In genomic region chr19:40638327-40638726, GRCh38 we compare ENCODE assay signal across 33 cellular contexts.
"Had no signal": no experiment of that assay in that cellular context is flagged by ENCODE, and none has a peak within 500 bp of the region (broad histone marks: within the 10 kb centered on the region; RNA-seq: fewer than 3 reads in every experiment).

No MANE protein-coding gene starts in this region.

- ATAC-seq: activated CD4-positive, alpha-beta T cell treated with anti-CD3 and anti-CD28 coated beads for 36 hours; activated CD4-positive, CD25-positive, alpha-beta regulatory T cell treated with anti-CD3 and anti-CD28 coated beads, Interleukin-2, amount 50 U/mL, for 24 hours; activated CD8-positive, alpha-beta memory T cell treated with anti-CD3 and anti-CD28 coated beads, Interleukin-2, amount 10 ng/mL, durations not matched to agents 7 days and 5 days; activated CD8-positive, alpha-beta T cell treated with anti-CD3 and anti-CD28 coated beads, Interleukin-2, amount 10 ng/mL, durations not matched to agents 7 days and 5 days; activated naive CD8-positive, alpha-beta T cell treated with anti-CD3 and anti-CD28 coated beads, Interleukin-2, amount 50 U/mL, for 24 hours had no signal

- H3K4me3 ChIP-seq: ascending aorta had no signal

- DNase-seq: activated CD4-positive, alpha-beta memory T cell treated with anti-CD3 and anti-CD28 coated beads, Interleukin-2, amount 10 ng/mL, durations not matched to agents 7 days and 5 days; activated CD4-positive, alpha-beta T cell treated with anti-CD3 and anti-CD28 coated beads for 1 hour; activated CD4-positive, alpha-beta T cell treated with anti-CD3 and anti-CD28 coated beads for 36 hours; activated CD4-positive, alpha-beta T cell treated with anti-CD3 and anti-CD28 coated beads for 48 hours; activated CD4-positive, alpha-beta T cell treated with anti-CD3 and anti-CD28 coated beads, Interleukin-2, amount 10 ng/mL, durations not matched to agents 7 days and 5 days; activated CD4-positive, alpha-beta T cell treated with anti-CD3 and anti-CD28 coated beads, Interleukin-2, amount 50 U/mL, for 48 hours; activated CD4-positive, CD25-positive, alpha-beta regulatory T cell; activated CD8-positive, alpha-beta memory T cell treated with anti-CD3 and anti-CD28 coated beads for 24 hours; activated CD8-positive, alpha-beta memory T cell treated with anti-CD3 and anti-CD28 coated beads, Interleukin-2, amount 10 ng/mL, durations not matched to agents 7 days and 5 days; activated CD8-positive, alpha-beta memory T cell treated with anti-CD3 and anti-CD28 coated beads, Interleukin-2, amount 50 U/mL, for 48 hours; activated CD8-positive, alpha-beta T cell treated with anti-CD3 and anti-CD28 coated beads, Interleukin-2, amount 10 ng/mL, durations not matched to agents 7 days and 5 days; activated effector memory CD4-positive, alpha-beta T cell treated with Interleukin-2 at 50 U/mL for 16 hours; activated gamma-delta T cell; activated naive CD4-positive, alpha-beta T cell treated with anti-CD3 and anti-CD28 coated beads, Interleukin-2, amount 10 ng/mL, durations not matched to agents 7 days and 5 days; activated naive CD4-positive, alpha-beta T cell treated with Interleukin-2 at 50 U/mL for 16 hours; activated naive CD8-positive, alpha-beta T cell treated with anti-CD3 and anti-CD28 coated beads, Interleukin-2, amount 10 ng/mL, durations not matched to agents 7 days and 5 days; activated naive CD8-positive, alpha-beta T cell treated with anti-CD3 and anti-CD28 coated beads, Interleukin-2, amount 50 U/mL, for 24 hours; activated T-cell treated with anti-CD3 and anti-CD28 coated beads, Interleukin-2, amount 50 U/mL, for 24 hours; activated T-cell treated with anti-CD3 and anti-CD28 coated beads, Interleukin-2, amount 50 U/mL, for 48 hours; amygdala; anterior cingulate cortex; central memory CD4-positive, alpha-beta T cell; SW 1271; T-helper 1 cell; T-helper 2 cell had no signal

- H3K9me3 ChIP-seq: ascending aorta had no signal

- H3K36me3 Mint-ChIP-seq: activated CD8-positive, alpha-beta memory T cell treated with anti-CD3 and anti-CD28 coated beads, Interleukin-2, amount 10 ng/mL, durations not matched to agents 7 days and 5 days; activated naive CD4-positive, alpha-beta T cell treated with anti-CD3 and anti-CD28 coated beads, Interleukin-2, amount 10 ng/mL, durations not matched to agents 7 days and 5 days; activated naive CD8-positive, alpha-beta T cell; activated naive CD8-positive, alpha-beta T cell treated with anti-CD3 and anti-CD28 coated beads, Interleukin-2, amount 10 ng/mL, durations not matched to agents 7 days and 5 days; brain had no signal

- H3K36me3 ChIP-seq: ascending aorta had no signal

- H3K9me3 Mint-ChIP-seq: activated CD4-positive, alpha-beta memory T cell treated with anti-CD3 and anti-CD28 coated beads, Interleukin-2, amount 10 ng/mL, durations not matched to agents 7 days and 5 days; activated CD4-positive, alpha-beta T cell treated with anti-CD3 and anti-CD28 coated beads, Interleukin-2, amount 10 ng/mL, durations not matched to agents 7 days and 5 days; activated naive CD4-positive, alpha-beta T cell treated with anti-CD3 and anti-CD28 coated beads, Interleukin-2, amount 10 ng/mL, durations not matched to agents 7 days and 5 days; activated naive CD8-positive, alpha-beta T cell treated with anti-CD3 and anti-CD28 coated beads, Interleukin-2, amount 10 ng/mL, durations not matched to agents 7 days and 5 days; activated naive CD8-positive, alpha-beta T cell treated with anti-CD3 and anti-CD28 coated beads, Interleukin-2, amount 50 U/mL, for 24 hours; activated T-cell treated with anti-CD3 and anti-CD28 coated beads, Interleukin-2, amount 50 U/mL, for 24 hours; activated T-helper 2 cell treated with anti-CD3 and anti-CD28 coated beads, Interferon-gamma antibody, Interleukin-2, Interleukin-4, amounts not matched to agents 10 μg/mL and 5 μg/mL and 100 μg/mL, durations not matched to agents 14 hours and 24 hours and 36 hours; T-helper 1 cell treated with Interleukin-12 subunit alpha and Interleukin-12 subunit beta and Interleukin-4 antibody, amounts not matched to agents 30 μg/mL and 1 μg/mL, for 36 hours had no signal

- FAIRE-seq: TTC549 had no signal

- H3K27ac ChIP-seq: VCaP had no signal

- H3K27ac Mint-ChIP-seq: activated CD4-positive, alpha-beta memory T cell treated with anti-CD3 and anti-CD28 coated beads, Interleukin-2, amount 10 ng/mL, durations not matched to agents 7 days and 5 days; activated CD4-positive, alpha-beta T cell treated with anti-CD3 and anti-CD28 coated beads for 36 hours; activated CD4-positive, alpha-beta T cell treated with anti-CD3 and anti-CD28 coated beads, Interleukin-2, amount 10 ng/mL, durations not matched to agents 7 days and 5 days; activated CD8-positive, alpha-beta memory T cell treated with anti-CD3 and anti-CD28 coated beads, Interleukin-2, amount 10 ng/mL, durations not matched to agents 7 days and 5 days; activated CD8-positive, alpha-beta T cell treated with anti-CD3 and anti-CD28 coated beads, Interleukin-2, amount 10 ng/mL, durations not matched to agents 7 days and 5 days; activated naive CD4-positive, alpha-beta T cell treated with anti-CD3 and anti-CD28 coated beads, Interleukin-2, amount 10 ng/mL, durations not matched to agents 7 days and 5 days; activated naive CD8-positive, alpha-beta T cell; activated naive CD8-positive, alpha-beta T cell treated with anti-CD3 and anti-CD28 coated beads, Interleukin-2, amount 10 ng/mL, durations not matched to agents 7 days and 5 days; activated naive CD8-positive, alpha-beta T cell treated with anti-CD3 and anti-CD28 coated beads, Interleukin-2, amount 50 U/mL, for 24 hours; activated T-cell treated with anti-CD3 and anti-CD28 coated beads, Interleukin-2, amount 50 U/mL, for 24 hours; activated T-helper 2 cell treated with anti-CD3 and anti-CD28 coated beads, Interferon-gamma antibody, Interleukin-2, Interleukin-4, amounts not matched to agents 10 μg/mL and 5 μg/mL and 100 μg/mL, durations not matched to agents 14 hours and 24 hours and 36 hours; brain; T-helper 1 cell treated with Interleukin-12 subunit alpha and Interleukin-12 subunit beta and Interleukin-4 antibody, amounts not matched to agents 30 μg/mL and 1 μg/mL, for 36 hours had no signal

- H3K4me3 Mint-ChIP-seq: activated CD4-positive, alpha-beta memory T cell treated with anti-CD3 and anti-CD28 coated beads, Interleukin-2, amount 10 ng/mL, durations not matched to agents 7 days and 5 days; activated CD4-positive, alpha-beta T cell treated with anti-CD3 and anti-CD28 coated beads for 36 hours; activated CD4-positive, alpha-beta T cell treated with anti-CD3 and anti-CD28 coated beads, Interleukin-2, amount 10 ng/mL, durations not matched to agents 7 days and 5 days; activated CD8-positive, alpha-beta memory T cell treated with anti-CD3 and anti-CD28 coated beads, Interleukin-2, amount 10 ng/mL, durations not matched to agents 7 days and 5 days; activated CD8-positive, alpha-beta T cell treated with anti-CD3 and anti-CD28 coated beads, Interleukin-2, amount 10 ng/mL, durations not matched to agents 7 days and 5 days; activated naive CD4-positive, alpha-beta T cell treated with anti-CD3 and anti-CD28 coated beads, Interleukin-2, amount 10 ng/mL, durations not matched to agents 7 days and 5 days; activated naive CD8-positive, alpha-beta T cell; activated naive CD8-positive, alpha-beta T cell treated with anti-CD3 and anti-CD28 coated beads, Interleukin-2, amount 10 ng/mL, durations not matched to agents 7 days and 5 days; activated naive CD8-positive, alpha-beta T cell treated with anti-CD3 and anti-CD28 coated beads, Interleukin-2, amount 50 U/mL, for 24 hours; activated T-cell treated with anti-CD3 and anti-CD28 coated beads, Interleukin-2, amount 50 U/mL, for 24 hours; brain; T-helper 1 cell treated with Interleukin-12 subunit alpha and Interleukin-12 subunit beta and Interleukin-4 antibody, amounts not matched to agents 30 μg/mL and 1 μg/mL, for 36 hours had no signal
